In the genomic region with DNA sequence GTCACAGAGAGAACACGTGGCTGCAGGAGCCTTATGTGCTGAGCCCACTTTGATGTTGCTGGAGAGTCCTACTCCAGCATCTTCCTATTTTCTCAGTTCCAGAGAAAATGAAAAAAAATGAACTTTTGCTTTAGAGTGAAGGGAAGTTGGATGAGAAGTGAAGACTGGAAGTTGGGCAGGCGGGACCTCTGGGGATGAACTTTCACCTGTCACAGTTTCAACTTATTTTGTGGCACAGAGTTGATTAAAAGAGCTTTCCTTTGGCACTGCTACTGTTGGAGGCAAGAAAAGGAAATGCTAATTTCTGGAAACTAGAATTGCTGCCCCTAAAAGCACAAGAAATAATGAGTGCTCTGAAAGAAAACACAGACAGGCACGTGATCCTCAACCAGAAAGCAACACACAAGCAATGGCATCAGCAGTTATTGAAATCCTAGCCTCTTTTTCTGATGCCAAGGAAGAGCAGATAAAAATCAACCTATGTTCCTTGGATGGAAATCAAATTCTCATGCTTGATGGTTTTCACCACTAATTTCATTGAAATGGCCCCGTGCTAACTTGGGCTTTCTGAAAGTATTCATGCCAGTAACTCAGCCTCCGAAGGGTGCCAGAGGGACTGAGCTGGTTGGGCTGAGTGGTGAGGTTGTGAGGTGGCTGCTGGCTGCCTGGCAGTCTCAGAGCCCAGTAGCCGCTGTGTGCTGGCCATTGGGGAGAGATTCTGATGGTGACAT, we compare ENCODE assay signal across 16 cellular contexts.
DNase-seq lines count a peak whose midpoint lies in the region; ATAC-seq and TF ChIP-seq lines count a peak whose summit lies in the region.
"Had no signal": no experiment of that assay in that cellular context is flagged by ENCODE, and none has a peak within 500 bp of the region (broad histone marks: within the 10 kb centered on the region; RNA-seq: fewer than 3 reads in every experiment).

No MANE protein-coding gene starts in this region.

- no peak for ATAC-seq in foreskin keratinocyte
- ATAC-seq: activated naive CD8-positive, alpha-beta T cell treated with anti-CD3 and anti-CD28 coated beads, Interleukin-2, amount 50 U/mL, for 24 hours; activated T-cell treated with anti-CD3 and anti-CD28 coated beads, Interleukin-2, amount 50 U/mL, for 4 hours; K562 had no signal

- H3K9me3 ChIP-seq in endodermal cell (ENCODE audit: control insufficient read depth, low read length), result no peaks in the 10 kb centered on the region
- no peaks in the 10 kb centered on the region for H3K9me3 ChIP-seq in thyroid gland

- TF ChIP-seq POLR2A in thyroid gland (IDR thresholded peaks at IDR 0.05), result no peak

- WGBS in endodermal cell (ENCODE audit: insufficient coverage in 1 of 2, insufficient read length in 1 of 2), 2 experiments, result 63 to 77% methylated on average over 4 to 6 of the region's 6 CpGs
- 49 to 57% methylated on average over 6 of the region's 6 CpGs for whole genome bisulfite sequencing in thyroid gland, 2 donors

- H3K9me3 Mint-ChIP-seq in endodermal cell (no peaks in the 10 kb centered on the region), nephron (no peaks in the 10 kb centered on the region)
- H3K9me3 Mint-ChIP-seq: activated naive CD8-positive, alpha-beta T cell treated with anti-CD3 and anti-CD28 coated beads, Interleukin-2, amount 50 U/mL, for 24 hours; activated T-cell treated with anti-CD3 and anti-CD28 coated beads, Interleukin-2, amount 50 U/mL, for 4 hours had no signal

- TF ChIP-seq CTCF in endodermal cell (conservative IDR thresholded peaks at IDR 0.05), result no peak
- TF ChIP-seq CTCF in nephron (IDR thresholded peaks at IDR 0.05; ENCODE audit: unreplicated experiment in 3 of 3), result no peak
- TF ChIP-seq CTCF in thyroid gland (IDR thresholded peaks at IDR 0.05), result no peak
- no peak for TF ChIP-seq CTCF in foreskin keratinocyte (conservative IDR thresholded peaks at IDR 0.05)

- H3K4me1 Mint-ChIP-seq in endodermal cell (peaks cover 7% of the 10 kb centered on the region), nephron (peaks cover 17% of the 10 kb centered on the region)
- H3K4me1 Mint-ChIP-seq: activated naive CD8-positive, alpha-beta T cell treated with anti-CD3 and anti-CD28 coated beads, Interleukin-2, amount 50 U/mL, for 24 hours had no signal

- H3K9ac ChIP-seq in endodermal cell (ENCODE audit: extremely low read depth, low read length, poor library complexity, severe bottlenecking), result no peak overlapping the region

- no peaks in the 10 kb centered on the region for H3K27me3 ChIP-seq in endodermal cell (ENCODE audit: control insufficient read depth, insufficient read depth, low read length, poor library complexity, severe bottlenecking)
- no peaks in the 10 kb centered on the region for H3K27me3 ChIP-seq in thyroid gland
- H3K27me3 ChIP-seq in foreskin keratinocyte, result no peaks in the 10 kb centered on the region

- intact Hi-C loops in thyroid gland (cut with DNase I), result no loop called here

- H3K4me3 Mint-ChIP-seq in endodermal cell, result no peak overlapping the region
- no peak overlapping the region for H3K4me3 Mint-ChIP-seq in nephron
- H3K4me3 Mint-ChIP-seq: activated naive CD8-positive, alpha-beta T cell treated with anti-CD3 and anti-CD28 coated beads, Interleukin-2, amount 50 U/mL, for 24 hours; activated T-cell treated with anti-CD3 and anti-CD28 coated beads, Interleukin-2, amount 50 U/mL, for 4 hours had no signal

- H3K27ac Mint-ChIP-seq in endodermal cell (no peak overlapping the region), nephron (peak overlapping the region in 2 of 3 experiments; percentile 12 to 76)
- H3K27ac Mint-ChIP-seq: activated naive CD8-positive, alpha-beta T cell treated with anti-CD3 and anti-CD28 coated beads, Interleukin-2, amount 50 U/mL, for 24 hours had no signal

- H3K4me1 ChIP-seq in endodermal cell (ENCODE audit: control insufficient read depth, insufficient read depth, low read length) (no peaks in the 10 kb centered on the region), thyroid gland (no peaks in the 10 kb centered on the region), foreskin keratinocyte (no peaks in the 10 kb centered on the region)

- H3K4me3 ChIP-seq in endodermal cell (ENCODE audit: low read length) (no peak overlapping the region), thyroid gland (replicated peaks in 1 of 3) (no peak overlapping the region)
- H3K4me3 ChIP-seq: K562 had no signal

- DNase-seq in DMS 273 (lab: John Stamatoyannopoulos, UW; ENCODE audit: unreplicated experiment), result peak; percentile 1
- DNase-seq in DMS 273 treated with DMSO at 0.1 percent for 48 hours (lab: John Stamatoyannopoulos, UW), result no peak
- peak; percentile 63 for DNase-seq in endodermal cell
- peak; percentile 17 to 33 for DNase-seq in thyroid gland
- DNase-seq in foreskin keratinocyte, result no peak
- no peak for DNase-seq in stimulated activated CD4-positive, alpha-beta T cell treated with anti-CD3 and anti-CD28 coated beads, Interleukin-4, amount 100 ng/mL, for 4 hours
- DNase-seq in stimulated activated CD4-positive, alpha-beta T cell treated with anti-CD3 and anti-CD28 coated beads, Interleukin-1b, Interleukin-23, amount 100 ng/mL, for 48 hours, result no peak
- DNase-seq: 8988T; activated CD4-positive, alpha-beta T cell treated with anti-CD3 and anti-CD28 coated beads for 4 hours; activated naive CD8-positive, alpha-beta T cell treated with anti-CD3 and anti-CD28 coated beads, Interleukin-2, amount 50 U/mL, for 24 hours; activated T-cell treated with anti-CD3 and anti-CD28 coated beads, Interleukin-2, amount 50 U/mL, for 4 hours; NCI-H1417 treated with DMSO at 0.1 percent for 48 hours; retina; stimulated activated naive CD4-positive, alpha-beta T cell treated with Interleukin-2 at 50 U/mL for 16 hours had no signal

- H3K27me3 Mint-ChIP-seq in endodermal cell (ENCODE audit: insufficient read depth) (no peaks in the 10 kb centered on the region), nephron (ENCODE audit: low read depth) (no peaks in the 10 kb centered on the region)
- H3K27me3 Mint-ChIP-seq: activated naive CD8-positive, alpha-beta T cell treated with anti-CD3 and anti-CD28 coated beads, Interleukin-2, amount 50 U/mL, for 24 hours had no signal

- H3K36me3 ChIP-seq in endodermal cell (ENCODE audit: control insufficient read depth, insufficient read depth, low read length) (no peaks in the 10 kb centered on the region), thyroid gland (no peaks in the 10 kb centered on the region)

- H3K27ac ChIP-seq in endodermal cell (ENCODE audit: low read depth, low read length), result no peak overlapping the region
- no peak overlapping the region for H3K27ac ChIP-seq in thyroid gland
- no peak overlapping the region for H3K27ac ChIP-seq in foreskin keratinocyte

- no peaks in the 10 kb centered on the region for H3K36me3 Mint-ChIP-seq in endodermal cell (ENCODE audit: low read depth)
- no peaks in the 10 kb centered on the region for H3K36me3 Mint-ChIP-seq in nephron (ENCODE audit: low read depth)

Comparison
In these comparisons a context has a peak if more than half of its experiments do, and no peak if none do; other contexts are left out.
1. DNase-seq: peak in DMS 273 (single experiment), endodermal cell (single experiment) and thyroid gland (2 of 2); none in DMS 273 treated with DMSO at 0.1 percent for 48 hours (single experiment), foreskin keratinocyte (0 of 2), stimulated activated CD4-positive, alpha-beta T cell treated with anti-CD3 and anti-CD28 coated beads, Interleukin-4, amount 100 ng/mL, for 4 hours (0 of 2) and stimulated activated CD4-positive, alpha-beta T cell treated with anti-CD3 and anti-CD28 coated beads, Interleukin-1b, Interleukin-23, amount 100 ng/mL, for 48 hours (single experiment).